In genomic region chr1:25615172-25615541, GRCh38 we compare ENCODE assay signal across 15 cellular contexts. TPM values are rescaled to one million over a fixed set of nuclear protein-coding genes. Genes with fewer than 3 reads are reported as not detected.
A peak's percentile ranks its signal among the peaks of the same experiment; 100 is the strongest.
DNase-seq lines count a peak whose midpoint lies in the region; ATAC-seq and TF ChIP-seq lines count a peak whose summit lies in the region.
"Had no signal": no experiment of that assay in that cellular context is flagged by ENCODE, and none has a peak within 500 bp of the region (broad histone marks: within the 10 kb centered on the region; RNA-seq: fewer than 3 reads in every experiment).

No MANE protein-coding gene starts in this region.

- no peak for ATAC-seq in CD8-positive, alpha-beta T cell
- ATAC-seq in central memory CD8-positive, alpha-beta T cell (replicated peaks; ENCODE audit: extremely low read depth, poor library complexity, severe bottlenecking): no peak
- no peak for ATAC-seq in GM21619 (IDR thresholded peaks at IDR 0.05; ENCODE audit: unreplicated experiment)
- ATAC-seq in GM18505 (IDR thresholded peaks at IDR 0.05; ENCODE audit: unreplicated experiment): no peak

- no peaks in the 10 kb centered on the region for H3K27me3 Mint-ChIP-seq in CD8-positive, alpha-beta T cell (ENCODE audit: low read depth)
- peaks cover 8% of the 10 kb centered on the region for H3K27me3 Mint-ChIP-seq in central memory CD8-positive, alpha-beta T cell

- DNase-seq in CD8-positive, alpha-beta T cell: no peak
- DNase-seq in central memory CD8-positive, alpha-beta T cell (ENCODE audit: low spot score in 2 of 2): no peak
- DNase-seq in AG20443 (ENCODE audit: low spot score) (no peak), NAMALWA (ENCODE audit: low spot score) (no peak)
- DNase-seq: COR-L47; effector CD4-positive, alpha-beta T cell; foreskin melanocyte; GF-D8; kidney; MG63; NCI-H2107 had no signal

- H3K9me3 ChIP-seq in CD8-positive, alpha-beta T cell (ENCODE audit: low read length): no peaks in the 10 kb centered on the region
- H3K9me3 ChIP-seq in neutrophil: no peaks in the 10 kb centered on the region
- H3K9me3 ChIP-seq: MG63 had no signal

- H3K27ac Mint-ChIP-seq in CD8-positive, alpha-beta T cell: peak overlapping the region; percentile 49
- no peak overlapping the region for H3K27ac Mint-ChIP-seq in central memory CD8-positive, alpha-beta T cell (ENCODE audit: low read depth)

- CTCF ChIA-PET in CD8-positive, alpha-beta T cell (lab: Charles Lee): interaction anchor here (1.4 to 9.5 kb wide), 5 partner anchors 110 to 197 kb away, joined by 3 to 135 read pairs (median 7); partner anchors contain the start of gene SELENON

- H2AFZ ChIP-seq in KMS-11 (ENCODE audit: low read depth): no peak overlapping the region

- intact Hi-C loops in CD8-positive, alpha-beta T cell (cut with DNase I, micrococcal nuclease): loop anchor here in 1 of 2 experiments (5.0 kb wide), 3 partner anchors 53 to 382 kb away; partner anchors contain the start of gene PAFAH2

- H3K9ac ChIP-seq in KMS-11: no peak overlapping the region

- TF ChIP-seq POLR2A in GM18505 (IDR thresholded peaks at IDR 0.05; ENCODE audit: borderline replicate concordance, extremely low read depth, insufficient read depth, insufficient read length): no peak

- no peak overlapping the region for H3K27ac ChIP-seq in CD8-positive, alpha-beta T cell (ENCODE audit: low read depth, low read length)
- H3K27ac ChIP-seq in KMS-11: no peak overlapping the region
- peak overlapping the region; percentile 46 for H3K27ac ChIP-seq in neutrophil

- H3K27me3 ChIP-seq in CD8-positive, alpha-beta T cell (ENCODE audit: insufficient read depth, low read length): no peaks in the 10 kb centered on the region
- peaks cover 7% of the 10 kb centered on the region; the same call in 1 of the 2 replicates for H3K27me3 ChIP-seq in KMS-11 (ENCODE audit: insufficient read depth, low read depth)
- peaks cover 96% of the 10 kb centered on the region for H3K27me3 ChIP-seq in neutrophil

- POLR2A ChIA-PET in CD8-positive, alpha-beta T cell (lab: Charles Lee): interaction anchor here (2.1 kb wide), 1 partner anchor 186 kb away, joined by 7 read pairs; no protein-coding TSS in a partner anchor

- peaks cover 4% of the 10 kb centered on the region for H3K36me3 Mint-ChIP-seq in CD8-positive, alpha-beta T cell
- peaks cover 16% of the 10 kb centered on the region for H3K36me3 Mint-ChIP-seq in central memory CD8-positive, alpha-beta T cell (ENCODE audit: insufficient read depth)

- peaks cover 37% of the 10 kb centered on the region for H3K4me1 ChIP-seq in CD8-positive, alpha-beta T cell (ENCODE audit: insufficient read depth, low read length)
- H3K4me1 ChIP-seq in KMS-11 (ENCODE audit: low read depth, poor library complexity, severe bottlenecking): peaks cover 60% of the 10 kb centered on the region
- H3K4me1 ChIP-seq in neutrophil (ENCODE audit: control insufficient read depth in 1 of 2, insufficient read depth in 1 of 2, low read depth in 1 of 2, low read length in 1 of 2): peaks cover 13 to 19% of the 10 kb centered on the region in 2 experiments

- H3K4me3 ChIP-seq in CD8-positive, alpha-beta T cell (ENCODE audit: low read depth, low read length): no peak overlapping the region
- no peak overlapping the region for H3K4me3 ChIP-seq in KMS-11 (IDR thresholded peaks at IDR 0.05; ENCODE audit: insufficient read depth, low read depth, low read length)
- H3K4me3 ChIP-seq in neutrophil (ENCODE audit: low read depth in 1 of 2, low read length in 1 of 2): no peak overlapping the region

- peaks cover 23% of the 10 kb centered on the region; the same call in 1 of the 2 replicates for H3K79me2 ChIP-seq in KMS-11 (ENCODE audit: insufficient read depth, low read depth)

- H3K4me2 ChIP-seq in KMS-11: peak overlapping the region; percentile 94

- H3K36me3 ChIP-seq in CD8-positive, alpha-beta T cell (ENCODE audit: insufficient read depth, low read length): no peaks in the 10 kb centered on the region
- H3K36me3 ChIP-seq in KMS-11 (ENCODE audit: insufficient read depth) (no peaks in the 10 kb centered on the region), neutrophil (no peaks in the 10 kb centered on the region)
- H3K36me3 ChIP-seq: MG63 had no signal

- peaks cover 44% of the 10 kb centered on the region for H3K4me1 Mint-ChIP-seq in CD8-positive, alpha-beta T cell (ENCODE audit: low read depth)
- peaks cover 46% of the 10 kb centered on the region for H3K4me1 Mint-ChIP-seq in central memory CD8-positive, alpha-beta T cell

- no peaks in the 10 kb centered on the region for H3K9me3 Mint-ChIP-seq in CD8-positive, alpha-beta T cell
- no peaks in the 10 kb centered on the region for H3K9me3 Mint-ChIP-seq in central memory CD8-positive, alpha-beta T cell

- no peak for TF ChIP-seq CTCF in CD8-positive, alpha-beta T cell (IDR thresholded peaks at IDR 0.05)
- TF ChIP-seq CTCF in KMS-11 (conservative IDR thresholded peaks at IDR 0.05; ENCODE audit: low read depth, low read length) (no peak), neutrophil (IDR thresholded peaks at IDR 0.05) (no peak)

- peak overlapping the region; percentile 78 for H3K4me3 Mint-ChIP-seq in CD8-positive, alpha-beta T cell
- H3K4me3 Mint-ChIP-seq in central memory CD8-positive, alpha-beta T cell: peak overlapping the region; percentile 68

- no peaks in the 10 kb centered on the region for H4K20me1 ChIP-seq in KMS-11 (ENCODE audit: insufficient read depth)

RNA-seq across cellular contexts. Expression of gene MAN1C1, which starts 1.4 kb away (rescaled TPM):
- 10 to 100 TPM; 24.6 to 25.7 TPM for total RNA-seq in CD8-positive, alpha-beta T cell
